8 cellular contexts compared by ENCODE assay signal in the genomic region with DNA sequence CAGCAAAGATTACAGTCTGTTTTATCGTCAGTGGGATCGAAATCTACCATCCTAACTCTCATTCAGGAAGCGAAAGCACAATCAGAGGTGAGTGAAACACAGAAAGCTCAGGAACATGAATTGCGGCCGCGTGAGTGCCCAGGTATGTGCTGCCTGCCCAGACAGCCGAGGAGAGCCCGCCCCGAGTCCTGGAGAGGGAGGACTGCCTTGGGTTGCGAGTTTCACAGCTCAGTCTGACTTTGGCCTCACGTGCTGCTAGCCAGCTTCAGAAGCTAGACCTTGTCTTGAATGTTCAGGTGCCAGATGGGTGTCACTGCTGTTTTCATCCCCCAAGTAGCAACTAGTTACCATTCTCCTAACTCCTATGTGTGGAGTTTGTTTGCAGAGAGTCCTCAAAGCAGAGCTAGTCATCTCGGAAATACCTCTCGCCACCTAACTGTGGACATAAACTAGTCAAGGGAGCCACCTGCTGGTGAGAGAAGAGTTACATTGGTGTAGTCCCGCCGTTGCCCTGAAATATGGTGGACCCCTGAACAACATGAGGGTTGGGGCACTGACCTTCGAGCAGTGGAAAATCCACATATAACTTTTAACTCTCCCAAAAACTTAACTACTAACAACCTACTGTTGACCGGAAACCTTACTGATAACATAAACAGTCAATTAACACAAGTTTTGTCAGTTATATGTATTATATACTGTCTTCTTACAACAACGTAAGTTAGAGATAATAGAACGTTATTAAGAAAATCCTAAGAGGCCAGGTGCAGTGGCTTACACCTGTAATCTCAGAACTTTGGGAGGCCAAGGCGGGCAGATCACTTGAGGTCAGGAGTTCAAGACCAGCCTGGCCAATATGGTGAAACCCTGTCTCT.
A peak's percentile ranks its signal among the peaks of the same experiment; 100 is the strongest.
DNase-seq lines count a peak whose midpoint lies in the region; ATAC-seq lines count a peak whose summit lies in the region.

No MANE protein-coding gene starts in this region.

- no peaks in the 10 kb centered on the region for H3K36me3 ChIP-seq in effector memory CD4-positive, alpha-beta T cell (ENCODE audit: control insufficient read depth, insufficient read depth, low read length)

- H3K9me3 ChIP-seq in effector memory CD4-positive, alpha-beta T cell (ENCODE audit: control insufficient read depth, low read length): no peaks in the 10 kb centered on the region

- no peak overlapping the region for H3K27ac ChIP-seq in effector memory CD4-positive, alpha-beta T cell (ENCODE audit: insufficient read depth, low read length, poor library complexity, severe bottlenecking)

- H3K4me3 ChIP-seq in effector memory CD4-positive, alpha-beta T cell (ENCODE audit: insufficient read depth, low read depth, low read length, poor library complexity, severe bottlenecking): no peak overlapping the region

- ATAC-seq in GM21381 (IDR thresholded peaks at IDR 0.05; ENCODE audit: unreplicated experiment): peak; percentile 80

- no peaks in the 10 kb centered on the region for H3K27me3 ChIP-seq in effector memory CD4-positive, alpha-beta T cell (replicated peaks; ENCODE audit: control insufficient read depth, insufficient read depth, low read length, poor library complexity, severe bottlenecking)

- H3K4me1 ChIP-seq in effector memory CD4-positive, alpha-beta T cell (ENCODE audit: control insufficient read depth, insufficient read depth, low read length, poor library complexity, severe bottlenecking): no peaks in the 10 kb centered on the region

- DNase-seq in D341Med (ENCODE audit: low spot score) (peak; percentile 75), HPDE6-E6E7 (ENCODE audit: extremely low spot score) (peak; percentile 60), NCI-H774 (lab: John Stamatoyannopoulos, UW) (peak; percentile 71), mesenteric fat pad (ENCODE audit: low spot score) (peak; percentile 80)
- DNase-seq in activated CD4-positive, alpha-beta T cell treated with anti-CD3 and anti-CD28 coated beads, Interleukin-2, amount 50 U/mL, for 48 hours: peak; percentile 56 to 71
- DNase-seq in effector memory CD4-positive, alpha-beta T cell: peak in 2 of 3 donors; percentile 13 to 46
- DNase-seq in stimulated activated CD8-positive, alpha-beta memory T cell treated with anti-CD3 and anti-CD28 coated beads, Interleukin-4, amount 100 ng/mL, for 48 hours: peak; percentile 73

Comparison
In these comparisons a context has a peak if more than half of its experiments do, and no peak if none do; other contexts are left out.
1. DNase-seq: peak in every context shown above with its lines; median percentile 80 in mesenteric fat pad; 75 in D341Med; 73 in stimulated activated CD8-positive, alpha-beta memory T cell treated with anti-CD3 and anti-CD28 coated beads, Interleukin-4, amount 100 ng/mL, for 48 hours; 71 in NCI-H774; 64 in activated CD4-positive, alpha-beta T cell treated with anti-CD3 and anti-CD28 coated beads, Interleukin-2, amount 50 U/mL, for 48 hours; 60 in HPDE6-E6E7; 30 in effector memory CD4-positive, alpha-beta T cell.